In genomic region chr6:3324262-3324942, GRCh38 we compare ENCODE assay signal across 9 cellular contexts.
A peak's percentile ranks its signal among the peaks of the same experiment; 100 is the strongest.
DNase-seq lines count a peak whose midpoint lies in the region; ATAC-seq, FAIRE-seq and TF ChIP-seq lines count a peak whose summit lies in the region.
"Had no signal": no experiment of that assay in that cellular context is flagged by ENCODE, and none has a peak within 500 bp of the region (broad histone marks: within the 10 kb centered on the region; RNA-seq: fewer than 3 reads in every experiment).

No MANE protein-coding gene starts in this region.

- ATAC-seq in mucosa of descending colon, result peak; percentile 31

- peak; percentile 74 for FAIRE-seq in HTR-8/SVneo (lab: Jason Lieb, UNC)

- no peak for TF ChIP-seq CTCF in mucosa of descending colon (IDR thresholded peaks at IDR 0.05)
- no peak for TF ChIP-seq CTCF in tibial artery (IDR thresholded peaks at IDR 0.05)

- no peak overlapping the region for H3K4me3 ChIP-seq in mucosa of descending colon
- H3K4me3 ChIP-seq in tibial artery, result no peak overlapping the region
- H3K4me3 ChIP-seq: cardiac muscle cell had no signal

- H3K9me3 ChIP-seq in mucosa of descending colon (no peaks in the 10 kb centered on the region), tibial artery (no peaks in the 10 kb centered on the region)

- intact Hi-C loops in mucosa of descending colon (cut with DNase I, micrococcal nuclease) (no loop called here), tibial artery (cut with DNase I; ENCODE audit: low total_unique reads) (no loop called here)

- H3K4me1 ChIP-seq in mucosa of descending colon (ENCODE audit: low read depth) (no peaks in the 10 kb centered on the region), tibial artery (peaks cover 0 to 5% (median 5%) of the 10 kb centered on the region in 4 donors)

- no peak overlapping the region for H3K27ac ChIP-seq in tibial artery
- H3K27ac ChIP-seq: cardiac muscle cell had no signal

- H3K36me3 ChIP-seq in mucosa of descending colon (ENCODE audit: low read depth) (peaks cover 3% of the 10 kb centered on the region), tibial artery (peaks cover 0 to 3% (median 0%) of the 10 kb centered on the region in 3 donors)
- H3K36me3 ChIP-seq: cardiac muscle cell had no signal

- peak; percentile 48 for DNase-seq in stimulated activated CD4-positive, alpha-beta T cell treated with anti-CD3 and anti-CD28 coated beads, Interleukin-1b, Interleukin-23, amount 100 ng/mL, for 48 hours
- no peak for DNase-seq in stimulated activated CD4-positive, alpha-beta T cell treated with anti-CD3 and anti-CD28 coated beads, Interleukin-12 subunit alpha, Interleukin-12 subunit beta, amount 100 ng/mL, for 4 hours
- DNase-seq in HTR-8/SVneo (ENCODE audit: insufficient read length, low spot score), result peak; percentile 80
- DNase-seq in dedifferentiated amniotic fluid mesenchymal stem cell (ENCODE audit: extremely low spot score), result peak; percentile 44
- no peak for DNase-seq in mucosa of descending colon
- no peak for DNase-seq in NCI-H2081 (lab: John Stamatoyannopoulos, UW)
- no peak for DNase-seq in NCI-H510A treated with DMSO at 0.1 percent for 48 hours (lab: John Stamatoyannopoulos, UW)
- no peak for DNase-seq in tibial artery

- no peaks in the 10 kb centered on the region for H3K27me3 ChIP-seq in tibial artery
- H3K27me3 ChIP-seq: cardiac muscle cell had no signal

Comparison
In these comparisons a context has a peak if more than half of its experiments do, and no peak if none do; other contexts are left out.
1. DNase-seq: peak in stimulated activated CD4-positive, alpha-beta T cell treated with anti-CD3 and anti-CD28 coated beads, Interleukin-1b, Interleukin-23, amount 100 ng/mL, for 48 hours (single experiment), HTR-8/SVneo (single experiment) and dedifferentiated amniotic fluid mesenchymal stem cell (single experiment); none in stimulated activated CD4-positive, alpha-beta T cell treated with anti-CD3 and anti-CD28 coated beads, Interleukin-12 subunit alpha, Interleukin-12 subunit beta, amount 100 ng/mL, for 4 hours (single experiment), mucosa of descending colon (0 of 3), NCI-H2081 (0 of 2), NCI-H510A treated with DMSO at 0.1 percent for 48 hours (single experiment) and tibial artery (0 of 2).